ENCODE assay signal across 1 cellular context in the genomic region with DNA sequence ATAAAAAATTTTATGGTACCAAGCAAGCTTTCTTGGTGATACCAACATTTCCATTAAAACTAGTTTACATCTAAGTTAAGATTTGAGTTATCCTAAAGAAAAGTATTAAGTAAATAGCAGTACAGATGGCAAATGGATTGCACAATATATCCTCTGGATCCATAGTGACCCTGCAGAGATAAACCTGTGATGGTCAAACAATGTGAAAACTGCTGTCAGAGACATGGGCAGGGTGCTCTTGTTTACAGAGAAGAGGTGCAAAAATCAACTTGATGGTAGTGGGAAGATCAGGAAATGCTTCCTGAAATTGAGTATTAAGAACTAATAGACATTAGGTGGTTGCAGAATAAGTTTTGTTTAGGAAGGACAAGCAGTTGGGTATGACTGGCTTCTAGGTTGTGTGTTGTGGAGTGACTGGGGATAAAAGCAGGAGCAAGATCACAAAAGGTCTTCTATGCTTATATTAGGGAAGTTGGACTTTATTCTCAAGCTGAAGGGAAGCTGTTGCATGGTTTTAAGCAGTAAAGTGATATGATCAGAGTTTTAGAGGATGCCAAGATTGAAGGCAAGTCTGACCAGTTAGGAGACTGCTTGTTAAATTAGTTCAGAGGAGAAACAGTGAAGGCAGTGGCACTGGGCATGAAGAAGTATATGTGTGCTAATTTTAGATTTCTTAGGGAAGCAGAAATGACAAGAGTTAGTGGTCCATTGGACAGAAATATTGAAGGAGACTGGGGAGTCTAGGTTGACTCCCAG.
TF ChIP-seq lines count a peak whose summit lies in the region.

No MANE protein-coding gene starts in this region.

TF ChIP-seq in HepG2, 621 proteins besides CTCF, POLR2A, EP300 and RAD21 (continued from another document):
- peak; percentile 59; the same call in 1 of the 2 replicates for TF ChIP-seq ERF (CRISPR knock-in tag; IDR thresholded peaks at IDR 0.05)
- TF ChIP-seq SP5 (CRISPR knock-in tag; IDR thresholded peaks at IDR 0.05; ENCODE audit: borderline replicate concordance, low read depth): 0 out of 2 replicates have a peak, but pooled peaks have one; percentile 16
- TF ChIP-seq ZNF34 (CRISPR knock-in tag; IDR thresholded peaks at IDR 0.05; ENCODE audit: borderline replicate concordance): no peak
- no peak for TF ChIP-seq ZFY (CRISPR knock-in tag; IDR thresholded peaks at IDR 0.05)
- TF ChIP-seq, protein P1, sequence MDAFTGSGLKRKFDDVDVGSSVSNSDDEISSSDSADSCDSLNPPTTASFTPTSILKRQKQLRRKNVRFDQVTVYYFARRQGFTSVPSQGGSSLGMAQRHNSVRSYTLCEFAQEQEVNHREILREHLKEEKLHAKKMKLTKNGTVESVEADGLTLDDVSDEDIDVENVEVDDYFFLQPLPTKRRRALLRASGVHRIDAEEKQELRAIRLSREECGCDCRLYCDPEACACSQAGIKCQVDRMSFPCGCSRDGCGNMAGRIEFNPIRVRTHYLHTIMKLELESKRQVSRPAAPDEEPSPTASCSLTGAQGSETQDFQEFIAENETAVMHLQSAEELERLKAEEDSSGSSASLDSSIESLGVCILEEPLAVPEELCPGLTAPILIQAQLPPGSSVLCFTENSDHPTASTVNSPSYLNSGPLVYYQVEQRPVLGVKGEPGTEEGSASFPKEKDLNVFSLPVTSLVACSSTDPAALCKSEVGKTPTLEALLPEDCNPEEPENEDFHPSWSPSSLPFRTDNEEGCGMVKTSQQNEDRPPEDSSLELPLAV (CRISPR knock-in tag; conservative IDR thresholded peaks at IDR 0.05; ENCODE audit: low read depth): no peak
- peak; percentile 39 for TF ChIP-seq ZEB1 (IDR thresholded peaks at IDR 0.05; ENCODE audit: insufficient replicate concordance, low read depth)
- TF ChIP-seq BORCS8-MEF2B (CRISPR knock-in tag; IDR thresholded peaks at IDR 0.05): no peak
- no peak for TF ChIP-seq ZBTB1 (CRISPR knock-in tag; IDR thresholded peaks at IDR 0.05; ENCODE audit: borderline replicate concordance)
- no peak for TF ChIP-seq ZNF12 (CRISPR knock-in tag; IDR thresholded peaks at IDR 0.05)
- no peak for TF ChIP-seq TBP (CRISPR knock-in tag; IDR thresholded peaks at IDR 0.05)
- TF ChIP-seq FOXM1 (CRISPR knock-in tag; IDR thresholded peaks at IDR 0.05): no peak
- no peak for TF ChIP-seq TGIF2 (CRISPR knock-in tag; IDR thresholded peaks at IDR 0.05)
- no peak for TF ChIP-seq RARG (CRISPR knock-in tag; IDR thresholded peaks at IDR 0.05; ENCODE audit: low read depth)
- no peak for TF ChIP-seq ZNF761 (CRISPR knock-in tag; conservative IDR thresholded peaks at IDR 0.05)
- no peak for TF ChIP-seq NONO (IDR thresholded peaks at IDR 0.05)
- peak; percentile 63; the same call in 1 of the 2 replicates for TF ChIP-seq NONO (CRISPR knock-in tag; conservative IDR thresholded peaks at IDR 0.05)
- no peak for TF ChIP-seq ZNF296 (CRISPR knock-in tag; conservative IDR thresholded peaks at IDR 0.05)
- TF ChIP-seq ZSCAN29 (CRISPR knock-in tag; conservative IDR thresholded peaks at IDR 0.05): no peak
- peak; percentile 74; the same call in 1 of the 2 replicates for TF ChIP-seq ZNF710 (CRISPR knock-in tag; IDR thresholded peaks at IDR 0.05; ENCODE audit: borderline replicate concordance)
- TF ChIP-seq TRAFD1 (CRISPR knock-in tag; IDR thresholded peaks at IDR 0.05; ENCODE audit: borderline replicate concordance): no peak
- no peak for TF ChIP-seq RAD51 (IDR thresholded peaks at IDR 0.05; ENCODE audit: borderline replicate concordance)
- TF ChIP-seq, protein P2, sequence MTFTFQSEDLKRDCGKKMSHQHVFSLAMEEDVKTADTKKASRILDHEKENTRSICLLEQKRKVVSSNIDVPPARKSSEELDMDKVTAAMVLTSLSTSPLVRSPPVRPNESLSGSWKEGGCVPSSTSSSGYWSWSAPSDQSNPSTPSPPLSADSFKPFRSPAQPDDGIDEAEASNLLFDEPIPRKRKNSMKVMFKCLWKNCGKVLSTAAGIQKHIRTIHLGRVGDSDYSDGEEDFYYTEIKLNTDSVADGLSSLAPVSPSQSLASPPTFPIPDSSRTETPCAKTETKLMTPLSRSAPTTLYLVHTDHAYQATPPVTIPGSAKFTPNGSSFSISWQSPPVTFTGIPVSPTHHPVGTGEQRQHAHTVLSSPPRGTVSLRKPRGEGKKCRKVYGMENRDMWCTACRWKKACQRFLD (CRISPR knock-in tag; IDR thresholded peaks at IDR 0.05; ENCODE audit: borderline replicate concordance): no peak
- TF ChIP-seq U2AF2 (IDR thresholded peaks at IDR 0.05; ENCODE audit: low read depth, low read length): no peak
- TF ChIP-seq POLR2AphosphoS5 (IDR thresholded peaks at IDR 0.05; ENCODE audit: low read depth, low read length): no peak
- TF ChIP-seq USF2 (IDR thresholded peaks at IDR 0.05; ENCODE audit: low read depth, low read length): no peak
- 0 out of 2 replicates have a peak, but pooled peaks have one; percentile 8 for TF ChIP-seq USF2 (CRISPR knock-in tag; IDR thresholded peaks at IDR 0.05; ENCODE audit: borderline replicate concordance)
- peak; percentile 94 for TF ChIP-seq ELF3 (CRISPR knock-in tag; IDR thresholded peaks at IDR 0.05)
- no peak for TF ChIP-seq LBX2 (CRISPR knock-in tag; IDR thresholded peaks at IDR 0.05; ENCODE audit: borderline replicate concordance)
- TF ChIP-seq, protein P3, sequence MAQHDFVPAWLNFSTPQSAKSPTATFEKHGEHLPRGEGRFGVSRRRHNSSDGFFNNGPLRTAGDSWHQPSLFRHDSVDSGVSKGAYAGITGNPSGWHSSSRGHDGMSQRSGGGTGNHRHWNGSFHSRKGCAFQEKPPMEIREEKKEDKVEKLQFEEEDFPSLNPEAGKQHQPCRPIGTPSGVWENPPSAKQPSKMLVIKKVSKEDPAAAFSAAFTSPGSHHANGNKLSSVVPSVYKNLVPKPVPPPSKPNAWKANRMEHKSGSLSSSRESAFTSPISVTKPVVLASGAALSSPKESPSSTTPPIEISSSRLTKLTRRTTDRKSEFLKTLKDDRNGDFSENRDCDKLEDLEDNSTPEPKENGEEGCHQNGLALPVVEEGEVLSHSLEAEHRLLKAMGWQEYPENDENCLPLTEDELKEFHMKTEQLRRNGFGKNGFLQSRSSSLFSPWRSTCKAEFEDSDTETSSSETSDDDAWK (CRISPR knock-in tag; IDR thresholded peaks at IDR 0.05): no peak
- no peak for TF ChIP-seq ZSCAN21 (CRISPR knock-in tag; IDR thresholded peaks at IDR 0.05; ENCODE audit: borderline replicate concordance)
- TF ChIP-seq, protein P4, sequence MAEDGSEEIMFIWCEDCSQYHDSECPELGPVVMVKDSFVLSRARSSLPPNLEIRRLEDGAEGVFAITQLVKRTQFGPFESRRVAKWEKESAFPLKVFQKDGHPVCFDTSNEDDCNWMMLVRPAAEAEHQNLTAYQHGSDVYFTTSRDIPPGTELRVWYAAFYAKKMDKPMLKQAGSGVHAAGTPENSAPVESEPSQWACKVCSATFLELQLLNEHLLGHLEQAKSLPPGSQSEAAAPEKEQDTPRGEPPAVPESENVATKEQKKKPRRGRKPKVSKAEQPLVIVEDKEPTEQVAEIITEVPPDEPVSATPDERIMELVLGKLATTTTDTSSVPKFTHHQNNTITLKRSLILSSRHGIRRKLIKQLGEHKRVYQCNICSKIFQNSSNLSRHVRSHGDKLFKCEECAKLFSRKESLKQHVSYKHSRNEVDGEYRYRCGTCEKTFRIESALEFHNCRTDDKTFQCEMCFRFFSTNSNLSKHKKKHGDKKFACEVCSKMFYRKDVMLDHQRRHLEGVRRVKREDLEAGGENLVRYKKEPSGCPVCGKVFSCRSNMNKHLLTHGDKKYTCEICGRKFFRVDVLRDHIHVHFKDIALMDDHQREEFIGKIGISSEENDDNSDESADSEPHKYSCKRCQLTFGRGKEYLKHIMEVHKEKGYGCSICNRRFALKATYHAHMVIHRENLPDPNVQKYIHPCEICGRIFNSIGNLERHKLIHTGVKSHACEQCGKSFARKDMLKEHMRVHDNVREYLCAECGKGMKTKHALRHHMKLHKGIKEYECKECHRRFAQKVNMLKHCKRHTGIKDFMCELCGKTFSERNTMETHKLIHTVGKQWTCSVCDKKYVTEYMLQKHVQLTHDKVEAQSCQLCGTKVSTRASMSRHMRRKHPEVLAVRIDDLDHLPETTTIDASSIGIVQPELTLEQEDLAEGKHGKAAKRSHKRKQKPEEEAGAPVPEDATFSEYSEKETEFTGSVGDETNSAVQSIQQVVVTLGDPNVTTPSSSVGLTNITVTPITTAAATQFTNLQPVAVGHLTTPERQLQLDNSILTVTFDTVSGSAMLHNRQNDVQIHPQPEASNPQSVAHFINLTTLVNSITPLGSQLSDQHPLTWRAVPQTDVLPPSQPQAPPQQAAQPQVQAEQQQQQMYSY (CRISPR knock-in tag; IDR thresholded peaks at IDR 0.05): no peak
- TF ChIP-seq SMYD3 (CRISPR knock-in tag; IDR thresholded peaks at IDR 0.05): peak; percentile 40; the same call in 1 of the 2 replicates
- TF ChIP-seq JARID2 (CRISPR knock-in tag; IDR thresholded peaks at IDR 0.05; ENCODE audit: insufficient replicate concordance): no peak
- no peak for TF ChIP-seq RBM39 (IDR thresholded peaks at IDR 0.05; ENCODE audit: low read depth, low read length, poor library complexity, severe bottlenecking)
- TF ChIP-seq ATF1 (CRISPR knock-in tag; IDR thresholded peaks at IDR 0.05): peak; percentile 41; the same call in 1 of the 2 replicates
- no peak for TF ChIP-seq DNMT1 (CRISPR knock-in tag; IDR thresholded peaks at IDR 0.05)
- TF ChIP-seq ZNF83 (CRISPR knock-in tag; IDR thresholded peaks at IDR 0.05; ENCODE audit: borderline replicate concordance): no peak
- TF ChIP-seq NFIC (IDR thresholded peaks at IDR 0.05; ENCODE audit: low read length): peak; percentile 77
- no peak for TF ChIP-seq ZNF205 (CRISPR knock-in tag; IDR thresholded peaks at IDR 0.05)
- peak in 1 of 2 experiments; percentile 55; a peak in 1 of 4 replicates for TF ChIP-seq ATF4 (CRISPR knock-in tag; IDR thresholded peaks at IDR 0.05)
- TF ChIP-seq MBD4 (IDR thresholded peaks at IDR 0.05; ENCODE audit: borderline replicate concordance, low read length): peak; percentile 66; the same call in 1 of the 2 replicates
- TF ChIP-seq SNAI1 (CRISPR knock-in tag; IDR thresholded peaks at IDR 0.05; ENCODE audit: borderline replicate concordance): no peak
- TF ChIP-seq ZNF331 (CRISPR knock-in tag; IDR thresholded peaks at IDR 0.05): peak; percentile 75; the same call in 1 of the 2 replicates
- TF ChIP-seq E2F2 (CRISPR knock-in tag; IDR thresholded peaks at IDR 0.05; ENCODE audit: borderline replicate concordance): no peak
